24 cellular contexts compared by ENCODE assay signal in the genomic region with DNA sequence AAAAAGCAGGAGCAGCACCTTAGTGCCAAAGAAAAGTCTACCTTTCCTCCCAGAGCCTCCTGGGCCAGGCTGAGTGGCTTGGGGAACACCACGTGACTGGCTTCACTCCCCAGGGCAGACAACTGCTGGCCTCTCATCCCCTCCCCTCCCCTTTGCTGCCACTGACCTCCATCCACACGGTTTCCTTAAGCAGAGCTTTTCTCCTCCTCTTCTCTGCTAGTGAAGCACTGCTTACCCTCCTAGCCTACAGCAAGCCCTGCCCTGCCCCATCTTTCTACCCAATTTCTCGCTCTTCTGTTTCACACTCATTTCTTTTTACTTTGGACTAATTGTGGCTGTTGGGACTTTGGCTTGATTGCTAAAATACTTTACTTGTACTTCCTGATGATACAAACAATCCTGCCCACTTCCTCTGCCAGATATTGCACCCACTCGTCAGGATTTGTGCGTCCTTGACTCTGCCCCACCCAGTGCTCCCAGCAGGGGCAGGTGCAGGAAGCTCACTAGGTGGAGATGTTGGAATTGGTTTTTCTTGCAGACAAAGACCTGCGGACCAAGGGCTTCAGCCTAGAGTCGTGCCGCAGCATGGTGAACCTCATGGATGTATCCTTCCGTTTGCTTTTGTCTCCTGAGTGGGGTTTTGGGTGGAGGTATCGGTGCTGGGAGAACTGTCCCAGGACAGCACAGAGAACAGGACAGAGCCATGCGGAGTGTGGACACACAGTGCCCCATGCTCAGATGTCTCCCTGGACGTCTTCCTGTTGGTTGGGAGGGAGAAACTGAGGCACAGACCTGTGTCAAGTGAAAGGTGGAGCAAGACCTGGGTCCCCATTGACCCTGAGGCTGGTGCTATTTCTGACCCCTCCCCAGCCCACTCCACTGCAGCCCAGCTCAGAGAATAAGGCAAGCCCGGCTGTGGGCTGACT. TPM values are rescaled to one million over a fixed set of nuclear protein-coding genes. Genes with fewer than 3 reads are reported as not detected.
A peak's percentile ranks its signal among the peaks of the same experiment; 100 is the strongest.
DNase-seq lines count a peak whose midpoint lies in the region; ATAC-seq, FAIRE-seq and TF ChIP-seq lines count a peak whose summit lies in the region.
"Had no signal": no experiment of that assay in that cellular context is flagged by ENCODE, and none has a peak within 500 bp of the region (broad histone marks: within the 10 kb centered on the region; RNA-seq: fewer than 3 reads in every experiment).

No MANE protein-coding gene starts in this region.

- no peaks in the 10 kb centered on the region for H3K9me3 Mint-ChIP-seq in activated naive CD4-positive, alpha-beta T cell treated with anti-CD3 and anti-CD28 coated beads, Interleukin-2, amount 10 ng/mL, durations not matched to agents 7 days and 5 days
- H3K9me3 Mint-ChIP-seq: activated naive CD4-positive, alpha-beta T cell treated with anti-CD3 and anti-CD28 coated beads, Interleukin-2, amount 50 U/mL, for 24 hours; naive thymus-derived CD4-positive, alpha-beta T cell had no signal

- no peak overlapping the region for H3K4me3 Mint-ChIP-seq in activated naive CD4-positive, alpha-beta T cell treated with anti-CD3 and anti-CD28 coated beads, Interleukin-2, amount 10 ng/mL, durations not matched to agents 7 days and 5 days
- H3K4me3 Mint-ChIP-seq: activated naive CD4-positive, alpha-beta T cell treated with anti-CD3 and anti-CD28 coated beads, Interleukin-2, amount 50 U/mL, for 24 hours; brain; naive thymus-derived CD4-positive, alpha-beta T cell had no signal

- FAIRE-seq in kidney (lab: Jason Lieb, UNC), result no peak

- ATAC-seq in upper lobe of left lung (ENCODE audit: low FRiP score in 2 of 2), result no peak
- ATAC-seq in HG03175 (IDR thresholded peaks at IDR 0.05; ENCODE audit: unreplicated experiment), result no peak
- ATAC-seq: naive thymus-derived CD4-positive, alpha-beta T cell had no signal

- H3K4me3 ChIP-seq in kidney (ENCODE audit: low read length in 2 of 2) (no peak overlapping the region), upper lobe of left lung (no peak overlapping the region), coronary artery (no peak overlapping the region)
- H3K4me3 ChIP-seq: esophagus squamous epithelium, lung, vagina had no signal

- H3K36me3 ChIP-seq in kidney (ENCODE audit: control insufficient read depth in 1 of 2, insufficient read depth in 2 of 2, low read length in 2 of 2) (peaks cover 23 to 45% of the 10 kb centered on the region in 2 donors), upper lobe of left lung (peaks cover 36 to 82% (median 74%) of the 10 kb centered on the region in 4 donors)

- no peaks in the 10 kb centered on the region for H3K27me3 Mint-ChIP-seq in activated naive CD4-positive, alpha-beta T cell treated with anti-CD3 and anti-CD28 coated beads, Interleukin-2, amount 10 ng/mL, durations not matched to agents 7 days and 5 days
- H3K27me3 Mint-ChIP-seq: activated naive CD4-positive, alpha-beta T cell treated with anti-CD3 and anti-CD28 coated beads, Interleukin-2, amount 50 U/mL, for 24 hours; brain; naive thymus-derived CD4-positive, alpha-beta T cell had no signal

- peak overlapping the region; percentile 24 for H3K27ac Mint-ChIP-seq in activated naive CD4-positive, alpha-beta T cell treated with anti-CD3 and anti-CD28 coated beads, Interleukin-2, amount 10 ng/mL, durations not matched to agents 7 days and 5 days
- H3K27ac Mint-ChIP-seq: brain had no signal

- H3K4me1 Mint-ChIP-seq in activated naive CD4-positive, alpha-beta T cell treated with anti-CD3 and anti-CD28 coated beads, Interleukin-2, amount 10 ng/mL, durations not matched to agents 7 days and 5 days, result peaks cover 15% of the 10 kb centered on the region
- H3K4me1 Mint-ChIP-seq: brain had no signal

- no peak for DNase-seq in activated naive CD4-positive, alpha-beta T cell treated with anti-CD3 and anti-CD28 coated beads, Interleukin-2, amount 10 ng/mL, durations not matched to agents 7 days and 5 days
- no peak for DNase-seq in activated naive CD4-positive, alpha-beta T cell (lab: John Stamatoyannopoulos, UW)
- DNase-seq in RWPE1 (ENCODE audit: low spot score) (no peak), kidney (peak; percentile 8), upper lobe of left lung (peak in 1 of 2 donors; percentile 69), islet precursor cell (no peak), coronary artery (ENCODE audit: low spot score) (no peak)
- DNase-seq: esophagus squamous epithelium; glutamatergic neuron; H7; NCI-H146; NCI-H345; SHP77; stimulated activated CD4-positive, alpha-beta T cell treated with anti-CD3 and anti-CD28 coated beads, Interleukin-15, amount 100 ng/mL, for 24 hours had no signal

- CTCF ChIA-PET in activated naive CD4-positive, alpha-beta T cell treated with anti-CD3 and anti-CD28 coated beads, Interleukin-2, amount 10 ng/mL, durations not matched to agents 7 days and 5 days (lab: Charles Lee), result interaction anchor here (1.2 to 1.3 kb wide), 2 partner anchors 11 to 107 kb away, joined by 3 read pairs; no protein-coding TSS in a partner anchor
- CTCF ChIA-PET in RWPE1 (lab: Yijun Ruan, JAX), result interaction anchor here (0.6 to 1.2 kb wide), 3 partner anchors 11 to 68 kb away, joined by 3 to 4 read pairs (median 4); no protein-coding TSS in a partner anchor

- H3K27me3 ChIP-seq in upper lobe of left lung, result no peaks in the 10 kb centered on the region
- H3K27me3 ChIP-seq: esophagus squamous epithelium, vagina had no signal

- 59 to 69% methylated on average over 11 to 13 of the region's 13 CpGs for WGBS in upper lobe of left lung, 2 donors

- intact Hi-C loops in kidney (cut with DNase I), result no loop called here

- no peak for TF ChIP-seq CTCF in RWPE1 (conservative IDR thresholded peaks at IDR 0.05; ENCODE audit: low read depth)
- no peak for TF ChIP-seq CTCF in kidney (IDR thresholded peaks at IDR 0.05; ENCODE audit: borderline replicate concordance, extremely low read depth, insufficient read depth)
- peak in 2 of 6 experiments; percentile 16 to 22 for TF ChIP-seq CTCF in upper lobe of left lung (IDR thresholded peaks at IDR 0.05)
- TF ChIP-seq CTCF in coronary artery (IDR thresholded peaks at IDR 0.05), result no peak

- peaks cover 32% of the 10 kb centered on the region for H3K36me3 Mint-ChIP-seq in activated naive CD4-positive, alpha-beta T cell treated with anti-CD3 and anti-CD28 coated beads, Interleukin-2, amount 10 ng/mL, durations not matched to agents 7 days and 5 days

- POLR2A ChIA-PET in RWPE1 (lab: Yijun Ruan, JAX; ENCODE audit: low non-redundant PET), result no interaction called here

- no peak for TF ChIP-seq EP300 in upper lobe of left lung (IDR thresholded peaks at IDR 0.05)

- H3K9me3 ChIP-seq in kidney (ENCODE audit: control insufficient read depth in 1 of 2, low read length in 2 of 2), result no peaks in the 10 kb centered on the region
- H3K9me3 ChIP-seq in upper lobe of left lung, result no peaks in the 10 kb centered on the region
- H3K9me3 ChIP-seq: esophagus squamous epithelium, vagina had no signal

- H3K4me1 ChIP-seq in kidney (ENCODE audit: control insufficient read depth in 1 of 2, insufficient read depth in 1 of 2, low read depth in 1 of 2, low read length in 2 of 2) (peaks cover 0 to 3% of the 10 kb centered on the region in 2 donors), upper lobe of left lung (peaks cover 8 to 40% (median 19%) of the 10 kb centered on the region in 4 donors)
- H3K4me1 ChIP-seq: vagina had no signal

- H3K9ac ChIP-seq in kidney (ENCODE audit: low read length in 2 of 2), result no peak overlapping the region

- no peak for TF ChIP-seq POLR2A in upper lobe of left lung (IDR thresholded peaks at IDR 0.05)

- H3K27ac ChIP-seq in RWPE1 (peak overlapping the region; percentile 25), kidney (ENCODE audit: low read depth in 2 of 2, low read length in 2 of 2) (no peak overlapping the region), upper lobe of left lung (peak overlapping the region in 3 of 4 donors; percentile 27 to 69 (median 53)), coronary artery (no peak overlapping the region)
- H3K27ac ChIP-seq: esophagus squamous epithelium, vagina had no signal

RNA-seq across cellular contexts. Expression of a gene that starts 27.3 kb away (rescaled TPM):
- total RNA-seq in kidney (328 TPM), upper lobe of left lung (100 to 1,000 TPM; 152 to 327 (median 235) TPM)
- polyA plus RNA-seq in kidney (ENCODE audit: insufficient read depth, low read depth, low replicate concordance), result 92.5 TPM

RNA-seq across cellular contexts. Expression of a gene that starts 39.0 kb away (rescaled TPM):
- total RNA-seq in kidney (not detected), upper lobe of left lung (not detected)
- 0.43 TPM for polyA plus RNA-seq in kidney (ENCODE audit: insufficient read depth, low read depth, low replicate concordance)
- total RNA-seq: Daoy; esophagus squamous epithelium; HT1080; LHCN-M2; lung; naive thymus-derived CD4-positive, alpha-beta T cell; T-helper 1 cell treated with Interleukin-12 subunit alpha and Interleukin-12 subunit beta and Interleukin-4 antibody, amounts not matched to agents 30 ng/mL and 1 ng/mL, for 36 hours; vagina had no signal
- polyA plus RNA-seq: lung; naive thymus-derived CD4-positive, alpha-beta T cell had no signal

RNA-seq across cellular contexts. Expression of a gene that starts 52.7 kb away (rescaled TPM):
- total RNA-seq in kidney, result 6.5 TPM
- polyA plus RNA-seq in kidney (ENCODE audit: insufficient read depth, low read depth, low replicate concordance), result 13.6 TPM
- 10 to 100 TPM in 3 of 6 donors, 1 to 10 TPM in 3; 6.0 to 19.9 (median 8.7) TPM for total RNA-seq in upper lobe of left lung

Comparison
In these comparisons a context has a peak if more than half of its experiments do, and no peak if none do; other contexts are left out.
1. H3K27ac ChIP-seq: peak in RWPE1 (single experiment) and upper lobe of left lung (3 of 4); none in kidney (0 of 2) and coronary artery (0 of 2).